13 cellular contexts compared by ENCODE assay signal in the genomic region with DNA sequence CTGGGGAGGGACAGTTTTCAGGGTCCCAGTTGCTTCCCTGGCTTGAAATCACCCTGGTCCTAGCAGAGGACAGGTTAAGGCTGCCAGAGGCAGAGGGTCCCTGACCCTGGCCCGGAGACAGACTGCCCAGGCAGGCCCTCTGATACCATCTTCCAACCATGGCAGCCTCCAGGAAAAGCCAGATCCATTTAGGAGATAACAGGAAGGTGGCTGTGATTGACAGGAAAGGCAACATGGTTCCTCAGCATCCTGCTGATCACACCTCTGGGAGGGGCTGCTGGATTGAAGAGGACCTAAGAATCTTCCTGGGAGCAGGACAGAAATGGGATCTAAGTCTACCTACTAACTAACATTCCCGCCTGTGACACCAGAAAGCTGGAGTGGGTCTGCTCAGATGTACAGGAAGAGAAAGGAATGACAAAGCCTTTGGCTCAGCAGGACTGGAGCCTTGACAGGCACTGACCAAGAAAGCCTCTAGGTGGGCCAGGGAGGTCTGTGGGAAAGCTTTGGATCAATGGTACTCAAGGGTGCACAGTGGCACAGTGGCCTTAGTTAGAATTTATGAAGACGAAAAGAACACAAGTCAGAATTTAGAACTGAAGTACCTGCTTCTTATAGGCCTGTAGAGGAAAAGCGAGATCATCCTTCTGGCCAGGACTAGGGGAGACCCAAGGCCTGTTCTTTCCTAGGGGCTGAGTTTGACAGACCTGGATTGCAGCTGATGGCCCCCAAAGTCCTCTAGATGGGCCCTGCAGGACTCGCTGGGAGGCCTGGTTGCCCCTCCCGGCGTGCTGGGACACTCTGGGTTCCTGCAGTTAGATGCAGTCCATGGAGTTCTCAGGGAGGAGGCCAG. TPM values are rescaled to one million over a fixed set of nuclear protein-coding genes. Genes with fewer than 3 reads are reported as not detected.
DNase-seq lines count a peak whose midpoint lies in the region; ATAC-seq and TF ChIP-seq lines count a peak whose summit lies in the region.
"Had no signal": no experiment of that assay in that cellular context is flagged by ENCODE, and none has a peak within 500 bp of the region (broad histone marks: within the 10 kb centered on the region; RNA-seq: fewer than 3 reads in every experiment).

No MANE protein-coding gene starts in this region.

- H3K27me3 Mint-ChIP-seq in mesothelial cell of epicardium (ENCODE audit: low read depth) = no peaks in the 10 kb centered on the region
- H3K27me3 Mint-ChIP-seq: T-helper 17 cell had no signal

- H3K9ac ChIP-seq in IMR-90 (ENCODE audit: low read depth, low read length) = no peak overlapping the region

- H3K27ac Mint-ChIP-seq in mesothelial cell of epicardium = peak overlapping the region; percentile 66

- no peak overlapping the region for H3K4ac ChIP-seq in IMR-90 (ENCODE audit: low read depth, low read length)

- H4K91ac ChIP-seq in IMR-90 (ENCODE audit: insufficient read depth, low read depth, low read length) = no peak overlapping the region

- H3K4me3 Mint-ChIP-seq in mesothelial cell of epicardium = no peak overlapping the region

- H3K18ac ChIP-seq in IMR-90 (ENCODE audit: low read depth, low read length) = no peak overlapping the region

- H3K56ac ChIP-seq in IMR-90 (ENCODE audit: extremely low read depth, insufficient read depth, low read length) = no peak overlapping the region

- no peak overlapping the region; the same call in 2 of the 3 replicates for H2BK15ac ChIP-seq in IMR-90 (ENCODE audit: low read depth, low read length)

- intact Hi-C loops in IMR-90 (cut with micrococcal nuclease) = no loop called here
- intact Hi-C loops in ascending aorta (cut with DNase I) = loop anchor here (2.0 to 5.0 kb wide), 3 partner anchors 29 to 168 kb away; partner anchors contain the start of genes DCAF15, RFX1 and SAMD1

- no peak overlapping the region for H2BK20ac ChIP-seq in IMR-90 (ENCODE audit: low read depth, low read length)

- TF ChIP-seq CTCF in IMR-90 (conservative IDR thresholded peaks at IDR 0.05; ENCODE audit: low read depth, low read length) (no peak), ascending aorta (IDR thresholded peaks at IDR 0.05) (no peak), mesothelial cell of epicardium (IDR thresholded peaks at IDR 0.05; ENCODE audit: unreplicated experiment) (no peak)

- peaks cover 8% of the 10 kb centered on the region for H4K20me1 ChIP-seq in IMR-90 (ENCODE audit: insufficient read depth, low read length)

- CTCF ChIA-PET in IMR-90 (lab: Yijun Ruan, JAX) = interaction anchor here (1.0 kb wide), 1 partner anchor 17 kb away, joined by 4 read pairs; the partner anchor contains the start of gene ASF1B

- peaks cover 0 to 38% of the 10 kb centered on the region in 2 experiments; a peak in 3 of 4 replicates for H3K79me1 ChIP-seq in IMR-90 (ENCODE audit: low read depth in 1 of 2, low read length in 2 of 2)

- H3K9me1 ChIP-seq in IMR-90 (ENCODE audit: insufficient read depth, low read length) = peaks cover 8% of the 10 kb centered on the region; the same call in 1 of the 2 replicates

- no peaks in the 10 kb centered on the region for H3K36me3 Mint-ChIP-seq in mesothelial cell of epicardium

- H3K4me3 ChIP-seq in IMR-90 (ENCODE audit: insufficient read depth, low read depth, low read length) (no peak overlapping the region), ascending aorta (no peak overlapping the region)

- ATAC-seq in IMR-90 (ENCODE audit: low read depth) = no peak
- ATAC-seq in GM18858 (IDR thresholded peaks at IDR 0.05; ENCODE audit: unreplicated experiment) = no peak
- ATAC-seq: T-helper 17 cell had no signal

- in situ Hi-C loops in IMR-90 (cut with MboI; ENCODE audit: low sequenced_read_pairs) = no loop called here

- dilution Hi-C loops in IMR-90 (cut with HindIII; ENCODE audit: low sequenced_read_pairs, unreplicated experiment) = no loop called here

- TF ChIP-seq RAD21 in IMR-90 (IDR thresholded peaks at IDR 0.05; ENCODE audit: low read length) = no peak

- POLR2A ChIA-PET in IMR-90 (lab: Charles Lee; ENCODE audit: unreplicated experiment) = no interaction called here

- H3K9me3 ChIP-seq in IMR-90 (ENCODE audit: control insufficient read depth, insufficient read depth, low read length) (no peaks in the 10 kb centered on the region), ascending aorta (no peaks in the 10 kb centered on the region)

- H2AFZ ChIP-seq in IMR-90 (replicated peaks; ENCODE audit: low read length, poor library complexity) = no peak overlapping the region

- H3K23ac ChIP-seq in IMR-90 (ENCODE audit: low read depth, low read length) = no peak overlapping the region

- H3K4me1 ChIP-seq in IMR-90 (ENCODE audit: control insufficient read depth, insufficient read depth, low read length) (peaks cover 15% of the 10 kb centered on the region), ascending aorta (peaks cover 8 to 30% of the 10 kb centered on the region in 2 donors)

- H2BK5ac ChIP-seq in IMR-90 (ENCODE audit: low read depth, low read length, poor library complexity, severe bottlenecking) = no peak overlapping the region

- H3K9me3 Mint-ChIP-seq in mesothelial cell of epicardium = no peaks in the 10 kb centered on the region

- no peak overlapping the region for H3K14ac ChIP-seq in IMR-90 (replicated peaks; ENCODE audit: low read depth, low read length)

- no TSS peak for BruUV-seq in IMR-90 (replicated peaks; lab: Mats Ljungman, UMichigan)

- H2AK5ac ChIP-seq in IMR-90 (ENCODE audit: low read depth, low read length) = 0 out of 2 replicates have a peak overlapping the region, but pooled peaks have one; percentile 2

- H3K36me3 ChIP-seq in IMR-90 (ENCODE audit: control insufficient read depth, insufficient read depth, low read length) = no peaks in the 10 kb centered on the region
- H3K36me3 ChIP-seq in ascending aorta = no peaks in the 10 kb centered on the region

- no peak overlapping the region for H4K5ac ChIP-seq in IMR-90 (ENCODE audit: low read depth, low read length)

- peak overlapping the region; percentile 80 to 89; a peak in 2 of 4 replicates for H4K8ac ChIP-seq in IMR-90 (ENCODE audit: low read depth in 2 of 2, low read length in 2 of 2)

- TF ChIP-seq POLR2A in IMR-90 (IDR thresholded peaks at IDR 0.05; ENCODE audit: low read depth, low read length) = no peak

- H2BK120ac ChIP-seq in IMR-90 (ENCODE audit: low read depth, low read length) = no peak overlapping the region

- no peak overlapping the region for H3K4me2 ChIP-seq in IMR-90 (ENCODE audit: low read depth, low read length)

- H3K27ac ChIP-seq in IMR-90 (ENCODE audit: insufficient read depth, low read length) = peak overlapping the region; percentile 54; the same call in 1 of the 2 replicates
- H3K27ac ChIP-seq in ascending aorta = peak overlapping the region; percentile 92 to 99
- peak overlapping the region; percentile 99 for H3K27ac ChIP-seq in temporal lobe (ENCODE audit: low read depth, low read length)

- peak overlapping the region; percentile 82 for H2AK9ac ChIP-seq in IMR-90 (replicated peaks; ENCODE audit: low read depth, low read length, poor library complexity)

- no peaks in the 10 kb centered on the region for H3K27me3 ChIP-seq in IMR-90 (ENCODE audit: control insufficient read depth, insufficient read depth, low read length)
- H3K27me3 ChIP-seq in ascending aorta = no peaks in the 10 kb centered on the region

- DNase-seq in IMR-90 = no peak
- no peak for DNase-seq in ascending aorta (ENCODE audit: low spot score in 2 of 2)
- no peak for DNase-seq in mesothelial cell of epicardium (ENCODE audit: low spot score in 2 of 2, unreplicated experiment in 2 of 2)
- no peak for DNase-seq in DMS79 treated with DMSO at 0.1 percent for 48 hours (lab: John Stamatoyannopoulos, UW)
- DNase-seq in NCI-H1105 treated with DMSO at 0.1 percent for 48 hours (lab: John Stamatoyannopoulos, UW) = no peak
- DNase-seq: activated CD8-positive, alpha-beta memory T cell treated with anti-CD3 and anti-CD28 coated beads, Interleukin-2, amount 50 U/mL, for 4 hours; MM.1S; stimulated activated CD4-positive, alpha-beta T cell treated with anti-CD3 and anti-CD28 coated beads, Interleukin-4, amount 100 ng/mL, for 1 hour; T-helper 17 cell had no signal

- H3K4me1 Mint-ChIP-seq in mesothelial cell of epicardium = peaks cover 23% of the 10 kb centered on the region

- 100% methylated on average over 5 of the region's 7 CpGs; no CpG with 5 or more reads in 1 of the 2 experiments for whole genome bisulfite sequencing in IMR-90 (ENCODE audit: extremely low coverage in 2 of 2, insufficient read length in 1 of 2), 2 experiments

TF ChIP-seq in IMR-90, 13 proteins besides CTCF, POLR2A, EP300 and RAD21 (continues in another document):
- TF ChIP-seq CHD1 (IDR thresholded peaks at IDR 0.05; ENCODE audit: low read depth, low read length) = no peak

RNA-seq across cellular contexts. Expression of gene PRKACA, which starts 2.3 kb away (rescaled TPM):
- total RNA-seq in IMR-90 (2012; rRNA removed) (18.1 TPM in 2 replicates), ascending aorta (92.6 TPM), mesothelial cell of epicardium (80.9 to 87.7 TPM (median 82.9 TPM) in 3 replicates), temporal lobe (36.4 TPM)
- polyA plus RNA-seq in IMR-90 (2012; rRNA removed) = 67.1 and 94.5 TPM in 2 replicates
- 79.9 and 102 TPM in 2 replicates for polyA plus RNA-seq in IMR-90 (2012; cell fraction: cytosol; rRNA removed)
- 44.8 and 64.7 TPM in 2 replicates for polyA plus RNA-seq in IMR-90 (2012; cell fraction: nucleus; rRNA removed; ENCODE audit: low replicate concordance)

RNA-seq across cellular contexts. Expression of gene ASF1B, which starts 16.5 kb away (rescaled TPM):
- total RNA-seq in IMR-90 (2012; rRNA removed) (10.4 and 13.1 TPM in 2 replicates), ascending aorta (7.8 TPM), mesothelial cell of epicardium (6.3 to 8.9 TPM (median 8.4 TPM) in 3 replicates), temporal lobe (1.7 TPM)
- polyA plus RNA-seq in IMR-90 (2012; rRNA removed) = 11.3 and 12.1 TPM in 2 replicates
- 16.3 and 18.8 TPM in 2 replicates for polyA plus RNA-seq in IMR-90 (2012; cell fraction: cytosol; rRNA removed)
- 3.4 and 7.9 TPM in 2 replicates for polyA plus RNA-seq in IMR-90 (2012; cell fraction: nucleus; rRNA removed; ENCODE audit: low replicate concordance)

RNA-seq across cellular contexts. Expression of gene SAMD1, which starts 29.3 kb away (rescaled TPM):
- total RNA-seq in IMR-90 (2012; rRNA removed) (6.5 and 7.5 TPM in 2 replicates), ascending aorta (9.4 TPM), mesothelial cell of epicardium (67.8 to 74.2 TPM (median 74.0 TPM) in 3 replicates), temporal lobe (28.0 TPM)
- 14.1 and 16.3 TPM in 2 replicates for polyA plus RNA-seq in IMR-90 (2012; rRNA removed)
- polyA plus RNA-seq in IMR-90 (2012; cell fraction: cytosol; rRNA removed) = 13.3 and 22.9 TPM in 2 replicates
- polyA plus RNA-seq in IMR-90 (2012; cell fraction: nucleus; rRNA removed; ENCODE audit: low replicate concordance) = 23.0 and 32.5 TPM in 2 replicates

RNA-seq across cellular contexts. Expression of gene C19orf67, which starts 34.3 kb away (rescaled TPM):
- not detected in 2 replicates for total RNA-seq in IMR-90 (2012; rRNA removed)
- polyA plus RNA-seq in IMR-90 (2012; rRNA removed) = not detected in 2 replicates
- polyA plus RNA-seq in IMR-90 (2012; cell fraction: cytosol; rRNA removed) = not detected in 2 replicates
- polyA plus RNA-seq in IMR-90 (2012; cell fraction: nucleus; rRNA removed; ENCODE audit: low replicate concordance) = not detected in 2 replicates
- total RNA-seq in ascending aorta = not detected
- 0.45 to 0.90 TPM (median 0.58 TPM) in 3 replicates for total RNA-seq in mesothelial cell of epicardium
- not detected for total RNA-seq in temporal lobe
- total RNA-seq: glomerular endothelial cell, mucosa of gallbladder had no signal

RNA-seq across cellular contexts. Expression of gene MISP3, which starts 47.3 kb away (rescaled TPM):
- under 0.01 TPM in 2 replicates for total RNA-seq in IMR-90 (2012; rRNA removed)
- 0.68 and 0.86 TPM in 2 replicates for polyA plus RNA-seq in IMR-90 (2012; rRNA removed)
- polyA plus RNA-seq in IMR-90 (2012; cell fraction: cytosol; rRNA removed) = 1.1 and 2.2 TPM in 2 replicates
- polyA plus RNA-seq in IMR-90 (2012; cell fraction: nucleus; rRNA removed; ENCODE audit: low replicate concordance) = 0.86 and 1.1 TPM in 2 replicates
- 6.0 TPM for total RNA-seq in ascending aorta
- total RNA-seq in mesothelial cell of epicardium = 0.81 to 1.3 TPM (median 0.98 TPM) in 3 replicates
- total RNA-seq in temporal lobe = 1.7 TPM
